Comparison of ENCODE assay signal across 5 cellular contexts in the genomic region with DNA sequence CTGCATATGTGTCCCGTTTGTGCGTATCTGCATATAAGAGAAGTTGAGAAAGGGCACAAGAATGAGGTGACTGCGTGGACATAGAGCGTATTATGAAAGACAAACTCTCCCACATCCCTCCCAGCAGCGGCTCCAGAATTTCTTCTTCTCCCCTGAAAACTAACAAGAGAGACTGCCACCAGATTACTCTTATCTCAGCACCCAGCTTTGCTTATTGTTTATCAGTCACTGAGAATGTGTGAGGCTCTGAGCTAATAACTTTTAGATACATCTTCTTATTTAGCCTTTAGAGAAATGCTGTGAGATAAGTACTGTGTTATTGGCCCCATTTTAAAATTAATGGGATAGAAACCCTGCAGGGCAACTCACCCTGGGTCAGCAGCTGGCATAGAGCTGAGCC. TPM values are rescaled to one million over a fixed set of nuclear protein-coding genes. Genes with fewer than 3 reads are reported as not detected.
"Had no signal": no experiment of that assay in that cellular context is flagged by ENCODE, and none has a peak within 500 bp of the region (broad histone marks: within the 10 kb centered on the region; RNA-seq: fewer than 3 reads in every experiment).

No MANE protein-coding gene starts in this region.

RNA-seq across cellular contexts. Expression of gene GYPA, which starts 20.8 kb away (rescaled TPM):
- total RNA-seq: HepG2, HT-29, HT1080, IMR-90 had no signal
- polyA plus RNA-seq: HepG2, IgD-negative memory B cell, IMR-90 had no signal
